Comparison of ENCODE assay signal across 1 cellular context in genomic region chr6:32355018-32355417, GRCh38.
TF ChIP-seq lines count a peak whose summit lies in the region.

No MANE protein-coding gene starts in this region.

TF ChIP-seq in HCT116, 20 proteins besides CTCF, POLR2A, EP300 and RAD21 (continued from another document):
- no peak for TF ChIP-seq MAX (IDR thresholded peaks at IDR 0.05)
- no peak for TF ChIP-seq YY1 (IDR thresholded peaks at IDR 0.05; ENCODE audit: extremely low read depth, insufficient replicate concordance, low read depth, low read length)
- no peak for TF ChIP-seq FOSL1 (IDR thresholded peaks at IDR 0.05; ENCODE audit: low read depth)
- no peak for TF ChIP-seq EZH2 (IDR thresholded peaks at IDR 0.05)
- no peak for TF ChIP-seq SIN3A (IDR thresholded peaks at IDR 0.05; ENCODE audit: low read depth)
- TF ChIP-seq TCF7L2 (IDR thresholded peaks at IDR 0.05; ENCODE audit: borderline replicate concordance, extremely low read depth, insufficient read depth, insufficient read length), result no peak
- no peak for TF ChIP-seq EGR1 (IDR thresholded peaks at IDR 0.05; ENCODE audit: low read depth)
- TF ChIP-seq REST (IDR thresholded peaks at IDR 0.05; ENCODE audit: low read depth), result no peak
- no peak for TF ChIP-seq CBX3 (IDR thresholded peaks at IDR 0.05; ENCODE audit: low read depth)
